Comparison of ENCODE assay signal across 1 cellular context in genomic region chr11:18772211-18772610, GRCh38.
TF ChIP-seq lines count a peak whose summit lies in the region.

No MANE protein-coding gene starts in this region.

TF ChIP-seq in GM12878, 131 proteins besides CTCF, POLR2A, EP300 and RAD21:
- TF ChIP-seq RUNX3 (IDR thresholded peaks at IDR 0.05; ENCODE audit: low read length) (peak; percentile 21; the same call in 1 of the 2 replicates), PRDM15 (CRISPR knock-in tag; IDR thresholded peaks at IDR 0.05) (no peak)
